8 cellular contexts compared by ENCODE assay signal in the genomic region with DNA sequence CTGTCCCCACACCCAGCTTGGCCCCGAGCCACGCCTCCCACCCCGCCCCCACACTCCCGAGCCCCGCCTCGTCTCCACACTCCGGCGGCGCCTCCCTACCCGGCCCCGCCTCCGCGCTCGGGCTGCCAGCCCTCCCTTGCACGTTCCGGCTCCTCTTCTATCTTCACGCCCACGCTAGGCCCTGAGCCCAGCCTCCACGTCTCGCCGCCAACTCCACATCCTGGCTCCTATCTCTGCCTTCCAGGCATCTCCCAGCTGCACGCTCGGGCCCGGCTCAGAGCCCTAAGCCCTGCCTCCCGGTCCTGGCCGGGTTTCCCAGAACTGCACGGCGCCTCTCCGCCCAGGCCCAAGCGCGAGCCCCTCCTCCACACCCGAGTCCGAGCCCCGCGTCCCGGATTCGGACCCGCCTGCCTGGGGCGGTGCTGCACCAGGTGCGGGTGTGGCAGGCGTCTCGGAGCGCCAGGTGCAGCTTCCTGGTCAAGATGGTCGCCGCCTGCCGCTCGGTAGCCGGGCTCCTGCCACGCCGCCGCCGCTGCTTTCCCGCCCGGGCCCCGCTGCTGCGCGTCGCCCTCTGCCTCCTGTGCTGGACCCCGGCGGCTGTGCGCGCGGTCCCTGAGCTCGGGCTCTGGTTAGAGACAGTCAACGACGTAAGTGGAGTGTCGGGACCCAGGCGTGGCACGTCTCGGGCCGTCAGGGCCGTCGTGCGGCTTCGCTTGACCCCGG. TPM values are rescaled to one million over a fixed set of nuclear protein-coding genes. Genes with fewer than 3 reads are reported as not detected.
A peak's percentile ranks its signal among the peaks of the same experiment; 100 is the strongest.
DNase-seq lines count a peak whose midpoint lies in the region; ATAC-seq and TF ChIP-seq lines count a peak whose summit lies in the region.

A gene with protein sequence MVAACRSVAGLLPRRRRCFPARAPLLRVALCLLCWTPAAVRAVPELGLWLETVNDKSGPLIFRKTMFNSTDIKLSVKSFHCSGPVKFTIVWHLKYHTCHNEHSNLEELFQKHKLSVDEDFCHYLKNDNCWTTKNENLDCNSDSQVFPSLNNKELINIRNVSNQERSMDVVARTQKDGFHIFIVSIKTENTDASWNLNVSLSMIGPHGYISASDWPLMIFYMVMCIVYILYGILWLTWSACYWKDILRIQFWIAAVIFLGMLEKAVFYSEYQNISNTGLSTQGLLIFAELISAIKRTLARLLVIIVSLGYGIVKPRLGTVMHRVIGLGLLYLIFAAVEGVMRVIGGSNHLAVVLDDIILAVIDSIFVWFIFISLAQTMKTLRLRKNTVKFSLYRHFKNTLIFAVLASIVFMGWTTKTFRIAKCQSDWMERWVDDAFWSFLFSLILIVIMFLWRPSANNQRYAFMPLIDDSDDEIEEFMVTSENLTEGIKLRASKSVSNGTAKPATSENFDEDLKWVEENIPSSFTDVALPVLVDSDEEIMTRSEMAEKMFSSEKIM (plus strand): TSS at position 160 of the 723 bp plus-strand sequence. CDS start 323 bp downstream, at position 483.

- H4K8ac ChIP-seq in trophoblast cell (ENCODE audit: low read depth, low read length) = peak within 1 kb of the TSS; percentile 94

- peak within 1 kb of the TSS; percentile 98 for H4K12ac ChIP-seq in trophoblast cell (ENCODE audit: low read depth, low read length)

- peak in 2 of 4 donors; percentile 74 to 85 for TF ChIP-seq EP300 in upper lobe of left lung (IDR thresholded peaks at IDR 0.05)

- peak within 1 kb of the TSS; percentile 93 for H2BK5ac ChIP-seq in trophoblast cell (ENCODE audit: low read depth, low read length, poor library complexity)

- no peaks in the 10 kb centered on the region for H3K27me3 Mint-ChIP-seq in activated naive CD8-positive, alpha-beta T cell treated with anti-CD3 and anti-CD28 coated beads, Interleukin-2, amount 50 U/mL, for 24 hours

- H3K4me1 ChIP-seq in trophoblast cell (ENCODE audit: control insufficient read depth in 1 of 2, insufficient read depth in 2 of 2, low read length in 2 of 2) (peaks cover 3 to 9% of the 10 kb centered on the region in 2 experiments), upper lobe of left lung (peaks cover 29 to 39% (median 34%) of the 10 kb centered on the region in 4 donors)

- peak within 1 kb of the TSS; percentile 95 for H3K4ac ChIP-seq in trophoblast cell (ENCODE audit: low read depth, low read length)

- H4K91ac ChIP-seq in trophoblast cell (ENCODE audit: low read depth, low read length) = peak within 1 kb of the TSS; percentile 98

- H2AFZ ChIP-seq in trophoblast cell (ENCODE audit: insufficient read depth, low read length, poor library complexity) = peak within 1 kb of the TSS; percentile 95

- peaks cover 39% of the 10 kb centered on the region for H3K4me1 Mint-ChIP-seq in activated naive CD8-positive, alpha-beta T cell treated with anti-CD3 and anti-CD28 coated beads, Interleukin-2, amount 50 U/mL, for 24 hours

- H3K79me2 ChIP-seq in trophoblast cell (ENCODE audit: control insufficient read depth, insufficient read depth, low read length, poor library complexity) = peaks cover 10% of the 10 kb centered on the region

- H3K27ac ChIP-seq in trophoblast cell (ENCODE audit: low read depth, low read length) = peak within 1 kb of the TSS; percentile 95
- H3K27ac ChIP-seq in upper lobe of left lung = peak within 1 kb of the TSS; percentile 96 to 100 (median 98)

- DNase-seq in GM12865 (ENCODE audit: low read depth) (peak; percentile 99), NCI-H1105 treated with DMSO at 0.1 percent for 48 hours (lab: John Stamatoyannopoulos, UW) (peak; percentile 85), SKM-1 treated with dmso at 0.1 percent for 144 hours (lab: John Stamatoyannopoulos, UW; ENCODE audit: unreplicated experiment) (peak; percentile 97), Right ventricle myocardium superior (peak; percentile 99), trophoblast cell (peak; percentile 94 to 97), upper lobe of left lung (peak; percentile 99)
- peak; percentile 97 for DNase-seq in activated naive CD8-positive, alpha-beta T cell treated with anti-CD3 and anti-CD28 coated beads, Interleukin-2, amount 50 U/mL, for 24 hours

- H3K9me3 Mint-ChIP-seq in activated naive CD8-positive, alpha-beta T cell treated with anti-CD3 and anti-CD28 coated beads, Interleukin-2, amount 50 U/mL, for 24 hours = no peaks in the 10 kb centered on the region

- peak within 1 kb of the TSS; percentile 93 for H3K27ac Mint-ChIP-seq in activated naive CD8-positive, alpha-beta T cell treated with anti-CD3 and anti-CD28 coated beads, Interleukin-2, amount 50 U/mL, for 24 hours

- no peak within 1 kb of the TSS for H3K23ac ChIP-seq in trophoblast cell (ENCODE audit: low read length)

- peak within 1 kb of the TSS; percentile 93 for H3K4me2 ChIP-seq in trophoblast cell (ENCODE audit: low read length)

- H3K4me3 Mint-ChIP-seq in activated naive CD8-positive, alpha-beta T cell treated with anti-CD3 and anti-CD28 coated beads, Interleukin-2, amount 50 U/mL, for 24 hours = peak within 1 kb of the TSS; percentile 90

- peak within 1 kb of the TSS; percentile 76 for H2BK12ac ChIP-seq in trophoblast cell (ENCODE audit: low read length)

- intact Hi-C loops in Right ventricle myocardium superior (cut with DNase I) = no loop called here

- peak within 1 kb of the TSS; percentile 83 for H3K9ac ChIP-seq in trophoblast cell (ENCODE audit: low read length)

- H3K79me1 ChIP-seq in trophoblast cell (ENCODE audit: low read length) = peaks cover 12% of the 10 kb centered on the region

- peak within 1 kb of the TSS; percentile 95 for H2AK5ac ChIP-seq in trophoblast cell (ENCODE audit: low read length)

- ATAC-seq in HG02642 (IDR thresholded peaks at IDR 0.05; ENCODE audit: poor library complexity, unreplicated experiment) = peak; percentile 62
- ATAC-seq in activated naive CD8-positive, alpha-beta T cell treated with anti-CD3 and anti-CD28 coated beads, Interleukin-2, amount 50 U/mL, for 24 hours = peak; percentile 16
- peak; percentile 86 for ATAC-seq in Right ventricle myocardium superior (ENCODE audit: poor library complexity)
- peak; percentile 91 to 94 for ATAC-seq in upper lobe of left lung (ENCODE audit: low FRiP score in 2 of 2)

- H3K9me3 ChIP-seq in trophoblast cell (ENCODE audit: insufficient read depth, low read depth, low read length) = no peaks in the 10 kb centered on the region
- no peaks in the 10 kb centered on the region for H3K9me3 ChIP-seq in upper lobe of left lung

- no peaks in the 10 kb centered on the region for H3K27me3 ChIP-seq in trophoblast cell (ENCODE audit: insufficient read depth, low read length)
- no peaks in the 10 kb centered on the region for H3K27me3 ChIP-seq in upper lobe of left lung

- H3K14ac ChIP-seq in trophoblast cell (ENCODE audit: low read length) = peak within 1 kb of the TSS; percentile 98

- H3K4me3 ChIP-seq in GM12865 (ENCODE audit: low read depth, low read length) (peak within 1 kb of the TSS; percentile 64), trophoblast cell (ENCODE audit: low read depth, low read length) (peak within 1 kb of the TSS; percentile 91), upper lobe of left lung (peak within 1 kb of the TSS; percentile 63 to 96 (median 82))

- H3K18ac ChIP-seq in trophoblast cell (ENCODE audit: low read length) = peak within 1 kb of the TSS; percentile 97

- peak in 3 of 4 donors; percentile 63 to 85 (median 70) for TF ChIP-seq POLR2A in upper lobe of left lung (IDR thresholded peaks at IDR 0.05)

- peak within 1 kb of the TSS; percentile 97 for H2BK120ac ChIP-seq in trophoblast cell (ENCODE audit: insufficient read depth, low read length, poor library complexity)

- H3K36me3 Mint-ChIP-seq in activated naive CD8-positive, alpha-beta T cell treated with anti-CD3 and anti-CD28 coated beads, Interleukin-2, amount 50 U/mL, for 24 hours (ENCODE audit: low read depth) = no peaks in the 10 kb centered on the region

- TF ChIP-seq CTCF in GM12865 (IDR thresholded peaks at IDR 0.05; ENCODE audit: insufficient read depth, low read depth, low read length, missing control alignments) (no peak), upper lobe of left lung (IDR thresholded peaks at IDR 0.05) (peak in 2 of 6 experiments; percentile 8 to 17)

- peaks cover 0 to 3% of the 10 kb centered on the region in 2 experiments for H3K36me3 ChIP-seq in trophoblast cell (ENCODE audit: control insufficient read depth in 1 of 2, insufficient read depth in 2 of 2, low read length in 2 of 2)
- peaks cover 0 to 3% (median 0%) of the 10 kb centered on the region in 4 donors for H3K36me3 ChIP-seq in upper lobe of left lung

- WGBS in trophoblast cell (ENCODE audit: extremely low coverage, insufficient coverage, insufficient read length) = no CpG with 5 or more reads among the region's 76 CpGs
- WGBS in upper lobe of left lung, 2 donors = 0 to 5% methylated on average over 11 to 30 of the region's 76 CpGs

RNA-seq across cellular contexts. Expression of the gene that starts here (rescaled TPM):
- total RNA-seq in Right ventricle myocardium superior (6.0 TPM), upper lobe of left lung (10 to 100 TPM; 20.1 to 45.9 (median 23.6) TPM)
- polyA plus RNA-seq in trophoblast cell (2013) = 21.6 and 21.7 TPM in 2 replicates

Comparison
In these comparisons a context has a peak if more than half of its experiments do, and no peak if none do; other contexts are left out.
1. Peak in every context shown above with its lines: DNase-seq, ATAC-seq, H3K4me3 ChIP-seq and H3K27ac ChIP-seq.
2. ATAC-seq: peak in every context shown above with its lines; median percentile 92 in upper lobe of left lung; 86 in Right ventricle myocardium superior; 62 in HG02642; 16 in activated naive CD8-positive, alpha-beta T cell treated with anti-CD3 and anti-CD28 coated beads, Interleukin-2, amount 50 U/mL, for 24 hours.